In the genomic region with DNA sequence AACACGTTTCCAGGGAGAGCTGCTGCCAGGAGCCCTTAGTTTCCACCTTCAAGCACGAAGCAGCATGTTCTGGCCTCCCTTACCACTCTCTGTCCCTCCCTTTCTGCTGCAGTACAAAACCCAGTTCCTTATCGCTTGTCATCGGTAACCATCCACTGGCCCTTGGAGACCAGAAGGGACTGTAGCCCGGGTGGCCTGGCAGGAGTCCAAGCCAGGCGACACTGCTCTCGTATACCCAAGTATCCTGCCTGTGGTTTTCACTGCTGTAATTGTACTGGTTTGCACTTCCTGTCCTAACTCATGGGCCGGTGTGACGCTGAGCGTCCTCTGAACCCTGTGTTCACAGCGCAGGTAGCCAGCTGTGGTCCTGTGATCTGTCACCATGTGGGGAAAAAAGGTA, we compare ENCODE assay signal across 9 cellular contexts.
DNase-seq lines count a peak whose midpoint lies in the region; ATAC-seq and TF ChIP-seq lines count a peak whose summit lies in the region.
"Had no signal": no experiment of that assay in that cellular context is flagged by ENCODE, and none has a peak within 500 bp of the region (broad histone marks: within the 10 kb centered on the region; RNA-seq: fewer than 3 reads in every experiment).

No MANE protein-coding gene starts in this region.

- H3K27ac ChIP-seq in body of pancreas = no peak overlapping the region

- no peaks in the 10 kb centered on the region for H3K9me3 Mint-ChIP-seq in stimulated activated effector memory CD8-positive, alpha-beta T cell treated with anti-CD3 and anti-CD28 coated beads, Interleukin-12 subunit alpha, Interleukin-12 subunit beta, amount 100 ng/mL, for 72 hours
- peaks cover 6% of the 10 kb centered on the region for H3K9me3 Mint-ChIP-seq in MCF 10A (ENCODE audit: unreplicated experiment)

- BruUV-seq in MCF 10A (replicated peaks; lab: Mats Ljungman, UMichigan) = no TSS peak

- CTCF ChIA-PET in MCF 10A (lab: Yijun Ruan, JAX) = no interaction called here

- no peak overlapping the region for H3K27ac Mint-ChIP-seq in stimulated activated effector memory CD8-positive, alpha-beta T cell treated with anti-CD3 and anti-CD28 coated beads, Interleukin-12 subunit alpha, Interleukin-12 subunit beta, amount 100 ng/mL, for 72 hours
- H3K27ac Mint-ChIP-seq in MCF 10A (ENCODE audit: low read depth, unreplicated experiment) = no peak overlapping the region

- no peak for TF ChIP-seq CTCF in body of pancreas (IDR thresholded peaks at IDR 0.05)
- no peak for TF ChIP-seq CTCF in MCF 10A (IDR thresholded peaks at IDR 0.05; ENCODE audit: unreplicated experiment)

- H3K27me3 Mint-ChIP-seq in MCF 10A (ENCODE audit: insufficient read depth, unreplicated experiment) = peaks cover 44% of the 10 kb centered on the region

- H3K9me3 ChIP-seq in body of pancreas = no peaks in the 10 kb centered on the region

- POLR2A ChIA-PET in MCF 10A (lab: Yijun Ruan, JAX) = no interaction called here

- no peaks in the 10 kb centered on the region for H3K27me3 ChIP-seq in body of pancreas

- H3K4me3 ChIP-seq in body of pancreas = no peak overlapping the region

- H3K4me1 ChIP-seq in body of pancreas = no peaks in the 10 kb centered on the region

- 46 to 53% methylated on average over 9 to 11 of the region's 11 CpGs for WGBS in body of pancreas, 2 donors

- no peaks in the 10 kb centered on the region for H3K36me3 ChIP-seq in body of pancreas (replicated peaks in 1 of 2; ENCODE audit: insufficient read depth in 1 of 2, low read depth in 2 of 2)

- TF ChIP-seq POLR2A in body of pancreas (IDR thresholded peaks at IDR 0.05) = no peak

- intact Hi-C loops in body of pancreas (cut with DNase I) = no loop called here
- intact Hi-C loops in MCF 10A (cut with micrococcal nuclease) = no loop called here

- H3K4me3 Mint-ChIP-seq in stimulated activated effector memory CD8-positive, alpha-beta T cell treated with anti-CD3 and anti-CD28 coated beads, Interleukin-12 subunit alpha, Interleukin-12 subunit beta, amount 100 ng/mL, for 72 hours = peak overlapping the region; percentile 15
- H3K4me3 Mint-ChIP-seq in MCF 10A (ENCODE audit: unreplicated experiment) = no peak overlapping the region

- H3K4me1 Mint-ChIP-seq in stimulated activated effector memory CD8-positive, alpha-beta T cell treated with anti-CD3 and anti-CD28 coated beads, Interleukin-12 subunit alpha, Interleukin-12 subunit beta, amount 100 ng/mL, for 72 hours = peaks cover 16% of the 10 kb centered on the region
- no peaks in the 10 kb centered on the region for H3K4me1 Mint-ChIP-seq in MCF 10A (ENCODE audit: insufficient read depth, unreplicated experiment)

- ATAC-seq in HG03457 (IDR thresholded peaks at IDR 0.05; ENCODE audit: unreplicated experiment) (peak; percentile 52), body of pancreas (no peak)
- ATAC-seq in stimulated activated effector memory CD8-positive, alpha-beta T cell treated with anti-CD3 and anti-CD28 coated beads, Interleukin-12 subunit alpha, Interleukin-12 subunit beta, amount 100 ng/mL, for 72 hours = peak; percentile 70

- DNase-seq in SKM-1 treated with dmso at 0.1 percent for 144 hours (lab: John Stamatoyannopoulos, UW; ENCODE audit: unreplicated experiment) = peak; percentile 29
- no peak for DNase-seq in SKM-1 (lab: John Stamatoyannopoulos, UW; ENCODE audit: unreplicated experiment)
- DNase-seq in body of pancreas = peak; percentile 15 to 60 (median 41)
- DNase-seq in stimulated activated effector memory CD8-positive, alpha-beta T cell treated with anti-CD3 and anti-CD28 coated beads, Interleukin-12 subunit alpha, Interleukin-12 subunit beta, amount 100 ng/mL, for 72 hours (ENCODE audit: low spot score in 2 of 2) = peak in 1 of 2 donors; percentile 50
- DNase-seq in HK-2 (ENCODE audit: unreplicated experiment) = no peak
- DNase-seq in NK-92 (lab: John Stamatoyannopoulos, UW; ENCODE audit: unreplicated experiment) = no peak
- DNase-seq in MCF 10A (ENCODE audit: unreplicated experiment) = no peak
- DNase-seq: NCI-H1436 treated with DMSO at 0.1 percent for 48 hours had no signal

- H3K36me3 Mint-ChIP-seq in stimulated activated effector memory CD8-positive, alpha-beta T cell treated with anti-CD3 and anti-CD28 coated beads, Interleukin-12 subunit alpha, Interleukin-12 subunit beta, amount 100 ng/mL, for 72 hours = no peaks in the 10 kb centered on the region
- no peaks in the 10 kb centered on the region for H3K36me3 Mint-ChIP-seq in MCF 10A (ENCODE audit: insufficient read depth, unreplicated experiment)

Comparison
In these comparisons a context has a peak if more than half of its experiments do, and no peak if none do; other contexts are left out.
1. DNase-seq: peak in SKM-1 treated with dmso at 0.1 percent for 144 hours (single experiment) and body of pancreas (4 of 4); none in SKM-1 (single experiment), HK-2 (single experiment), NK-92 (single experiment) and MCF 10A (single experiment).